Comparison of ENCODE assay signal across 36 cellular contexts in the genomic region with DNA sequence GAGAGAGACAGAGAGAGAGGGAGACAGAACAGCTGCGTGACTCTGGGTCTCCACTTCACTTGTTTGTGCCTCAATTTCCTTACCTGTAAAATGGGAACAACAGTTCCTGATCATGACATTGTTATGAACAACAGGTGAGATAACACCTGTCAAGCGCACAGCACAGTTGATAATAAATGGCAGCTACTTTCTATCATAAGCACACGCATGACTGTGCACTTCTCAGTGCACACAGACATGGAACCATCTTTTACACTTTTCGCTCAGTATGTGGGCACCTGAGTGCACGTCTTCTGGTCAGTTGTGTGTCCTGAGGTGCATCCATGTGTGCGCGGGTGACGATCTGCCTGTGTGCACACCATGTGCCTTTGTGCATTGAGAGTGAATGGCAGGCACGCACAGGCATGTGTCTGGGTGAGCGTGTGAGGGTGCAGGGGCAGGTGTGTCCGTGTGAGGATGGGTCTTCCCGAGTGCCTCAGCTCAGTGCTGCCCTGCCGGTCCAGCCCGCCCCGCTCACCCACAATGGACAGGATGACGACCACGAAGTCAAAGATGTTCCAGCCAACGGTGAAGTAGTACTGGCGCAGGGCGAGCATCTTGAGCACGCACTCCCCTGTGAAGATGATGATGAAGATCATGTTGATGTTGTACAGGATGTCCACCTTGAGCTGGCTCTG. TPM values are rescaled to one million over a fixed set of nuclear protein-coding genes. Genes with fewer than 3 reads are reported as not detected.
"Had no signal": no experiment of that assay in that cellular context is flagged by ENCODE, and none has a peak within 500 bp of the region (broad histone marks: within the 10 kb centered on the region; RNA-seq: fewer than 3 reads in every experiment).

No MANE protein-coding gene starts in this region.

- H3K27me3 Mint-ChIP-seq: progenitor cell of endocrine pancreas had no signal

- H3K9me3 ChIP-seq: esophagus muscularis mucosa, heart right ventricle, lower lobe of right lung, mucosa of descending colon, neutrophil, ovary, suprapubic skin, tibial nerve had no signal

- H3K4me3 Mint-ChIP-seq: activated CD8-positive, alpha-beta memory T cell treated with anti-CD3 and anti-CD28 coated beads, Interleukin-2, amount 10 ng/mL, durations not matched to agents 7 days and 5 days; activated CD8-positive, alpha-beta T cell treated with anti-CD3 and anti-CD28 coated beads, Interleukin-2, amount 10 ng/mL, durations not matched to agents 7 days and 5 days; activated naive CD8-positive, alpha-beta T cell treated with anti-CD3 and anti-CD28 coated beads, Interleukin-2, amount 10 ng/mL, durations not matched to agents 7 days and 5 days; dendritic cell treated with granulocyte-macrophage colony-stimulating factor and Interleukin-4, amounts not matched to agents 40 ng/mL and 50 ng/mL, for 4 days; natural killer cell treated with Interleukin-12 subunit alpha and Interleukin-12 subunit beta and Interleukin-15 and Interleukin-18, amount 100 ng/mL, for 72 hours; T-helper 1 cell treated with Interleukin-12 subunit alpha and Interleukin-12 subunit beta and Interleukin-4 antibody, amounts not matched to agents 30 μg/mL and 1 μg/mL, for 36 hours had no signal

- DNase-seq: activated CD4-positive, alpha-beta T cell treated with anti-CD3 and anti-CD28 coated beads for 1 hour; activated CD8-positive, alpha-beta memory T cell treated with anti-CD3 and anti-CD28 coated beads, Interleukin-2, amount 10 ng/mL, durations not matched to agents 7 days and 5 days; activated CD8-positive, alpha-beta T cell treated with anti-CD3 and anti-CD28 coated beads, Interleukin-2, amount 10 ng/mL, durations not matched to agents 7 days and 5 days; activated naive CD4-positive, alpha-beta T cell treated with Interleukin-2 at 50 U/mL for 16 hours; activated naive CD8-positive, alpha-beta T cell treated with anti-CD3 and anti-CD28 coated beads, Interleukin-2, amount 10 ng/mL, durations not matched to agents 7 days and 5 days; activated T-cell treated with anti-CD3 and anti-CD28 coated beads, Interleukin-2, amount 50 U/mL, for 48 hours; amniotic stem cell; brain microvascular endothelial cell; caudate nucleus; foreskin keratinocyte; heart right ventricle; lower lobe of right lung; mesendoderm; mucosa of descending colon; ovary; stimulated activated CD4-positive, alpha-beta T cell treated with anti-CD3 and anti-CD28 coated beads, Interleukin-4, amount 100 ng/mL, for 24 hours; stimulated activated naive CD4-positive, alpha-beta T cell; SW 1271; T1000; WERI-Rb-1 had no signal

- H3K9me3 Mint-ChIP-seq: activated naive CD8-positive, alpha-beta T cell treated with anti-CD3 and anti-CD28 coated beads, Interleukin-2, amount 10 ng/mL, durations not matched to agents 7 days and 5 days; dendritic cell treated with granulocyte-macrophage colony-stimulating factor and Interleukin-4, amounts not matched to agents 40 ng/mL and 50 ng/mL, for 4 days; natural killer cell treated with Interleukin-12 subunit alpha and Interleukin-12 subunit beta and Interleukin-15 and Interleukin-18, amount 100 ng/mL, for 72 hours; T-helper 1 cell treated with Interleukin-12 subunit alpha and Interleukin-12 subunit beta and Interleukin-4 antibody, amounts not matched to agents 30 μg/mL and 1 μg/mL, for 36 hours had no signal

- H3K27ac ChIP-seq: brain microvascular endothelial cell, esophagus muscularis mucosa, foreskin keratinocyte, heart right ventricle, lower lobe of right lung, neutrophil, ovary, skin epidermis, suprapubic skin, tibial nerve, WERI-Rb-1 had no signal

- H3K4me3 ChIP-seq: esophagus muscularis mucosa, heart right ventricle, lower lobe of right lung, mucosa of descending colon, ovary, skin epidermis, suprapubic skin, tibial nerve had no signal

- ATAC-seq: activated CD8-positive, alpha-beta memory T cell treated with anti-CD3 and anti-CD28 coated beads, Interleukin-2, amount 10 ng/mL, durations not matched to agents 7 days and 5 days; activated CD8-positive, alpha-beta T cell treated with anti-CD3 and anti-CD28 coated beads, Interleukin-2, amount 10 ng/mL, durations not matched to agents 7 days and 5 days; foreskin keratinocyte; heart right ventricle; left lobe of liver; lower lobe of right lung; mucosa of descending colon; natural killer cell treated with Interleukin-12 subunit alpha and Interleukin-12 subunit beta and Interleukin-15 and Interleukin-18, amount 100 ng/mL, for 72 hours; sciatic nerve had no signal

- H3K27me3 ChIP-seq: brain microvascular endothelial cell, foreskin keratinocyte, heart right ventricle, neutrophil, ovary, suprapubic skin had no signal

- H3K27ac Mint-ChIP-seq: activated CD8-positive, alpha-beta memory T cell treated with anti-CD3 and anti-CD28 coated beads, Interleukin-2, amount 10 ng/mL, durations not matched to agents 7 days and 5 days; activated CD8-positive, alpha-beta T cell treated with anti-CD3 and anti-CD28 coated beads, Interleukin-2, amount 10 ng/mL, durations not matched to agents 7 days and 5 days; activated naive CD8-positive, alpha-beta T cell treated with anti-CD3 and anti-CD28 coated beads, Interleukin-2, amount 10 ng/mL, durations not matched to agents 7 days and 5 days; dendritic cell treated with granulocyte-macrophage colony-stimulating factor and Interleukin-4, amounts not matched to agents 40 ng/mL and 50 ng/mL, for 4 days; progenitor cell of endocrine pancreas; T-helper 1 cell treated with Interleukin-12 subunit alpha and Interleukin-12 subunit beta and Interleukin-4 antibody, amounts not matched to agents 30 μg/mL and 1 μg/mL, for 36 hours had no signal

- H3K36me3 ChIP-seq: brain microvascular endothelial cell, esophagus muscularis mucosa, heart right ventricle, lower lobe of right lung, neutrophil, ovary, suprapubic skin, tibial nerve, WERI-Rb-1 had no signal

- H3K36me3 Mint-ChIP-seq: activated CD8-positive, alpha-beta memory T cell treated with anti-CD3 and anti-CD28 coated beads, Interleukin-2, amount 10 ng/mL, durations not matched to agents 7 days and 5 days; activated naive CD8-positive, alpha-beta T cell treated with anti-CD3 and anti-CD28 coated beads, Interleukin-2, amount 10 ng/mL, durations not matched to agents 7 days and 5 days; natural killer cell treated with Interleukin-12 subunit alpha and Interleukin-12 subunit beta and Interleukin-15 and Interleukin-18, amount 100 ng/mL, for 72 hours had no signal

- FAIRE-seq: astrocyte had no signal

- H3K4me1 ChIP-seq: esophagus muscularis mucosa, foreskin keratinocyte, tibial nerve had no signal

RNA-seq across cellular contexts. Expression of a gene that starts 10.3 kb away (rescaled TPM):
- total RNA-seq: foreskin keratinocyte, kidney epithelial cell, progenitor cell of endocrine pancreas, renal cortical epithelial cell had no signal
- polyA plus RNA-seq: foreskin keratinocyte had no signal

RNA-seq across cellular contexts. Expression of a gene that starts 23.8 kb away (rescaled TPM):
- total RNA-seq: activated CD8-positive, alpha-beta memory T cell treated with anti-CD3 and anti-CD28 coated beads, Interleukin-2, amount 10 ng/mL, durations not matched to agents 7 days and 5 days; activated CD8-positive, alpha-beta T cell treated with anti-CD3 and anti-CD28 coated beads, Interleukin-2, amount 10 ng/mL, durations not matched to agents 7 days and 5 days; activated naive CD8-positive, alpha-beta T cell treated with anti-CD3 and anti-CD28 coated beads, Interleukin-2, amount 10 ng/mL, durations not matched to agents 7 days and 5 days; astrocyte; esophagus muscularis mucosa; foreskin keratinocyte; heart right ventricle; kidney epithelial cell; left lobe of liver; lower lobe of right lung; mucosa of descending colon; myocyte; natural killer cell treated with Interleukin-12 subunit alpha and Interleukin-12 subunit beta and Interleukin-15 and Interleukin-18, amount 100 ng/mL, for 72 hours; ovary; progenitor cell of endocrine pancreas; renal cortical epithelial cell; sciatic nerve; suprapubic skin; tibial nerve; urinary bladder had no signal
- polyA plus RNA-seq: foreskin keratinocyte, heart right ventricle, ovary had no signal

RNA-seq across cellular contexts. Expression of a gene that starts 30.3 kb away (rescaled TPM):
- total RNA-seq: activated CD8-positive, alpha-beta T cell treated with anti-CD3 and anti-CD28 coated beads, Interleukin-2, amount 10 ng/mL, durations not matched to agents 7 days and 5 days; activated naive CD8-positive, alpha-beta T cell treated with anti-CD3 and anti-CD28 coated beads, Interleukin-2, amount 10 ng/mL, durations not matched to agents 7 days and 5 days; foreskin keratinocyte; renal cortical epithelial cell had no signal
- polyA plus RNA-seq: foreskin keratinocyte had no signal

RNA-seq across cellular contexts. Expression of a gene that starts 31.4 kb away (rescaled TPM):
- total RNA-seq: activated CD8-positive, alpha-beta memory T cell treated with anti-CD3 and anti-CD28 coated beads, Interleukin-2, amount 10 ng/mL, durations not matched to agents 7 days and 5 days; activated CD8-positive, alpha-beta T cell treated with anti-CD3 and anti-CD28 coated beads, Interleukin-2, amount 10 ng/mL, durations not matched to agents 7 days and 5 days; activated naive CD8-positive, alpha-beta T cell treated with anti-CD3 and anti-CD28 coated beads, Interleukin-2, amount 10 ng/mL, durations not matched to agents 7 days and 5 days; astrocyte; esophagus muscularis mucosa; foreskin keratinocyte; heart right ventricle; kidney epithelial cell; left lobe of liver; lower lobe of right lung; mucosa of descending colon; myocyte; natural killer cell treated with Interleukin-12 subunit alpha and Interleukin-12 subunit beta and Interleukin-15 and Interleukin-18, amount 100 ng/mL, for 72 hours; ovary; progenitor cell of endocrine pancreas; renal cortical epithelial cell; sciatic nerve; suprapubic skin; tibial nerve; urinary bladder had no signal
- polyA plus RNA-seq: foreskin keratinocyte, heart right ventricle, ovary, urinary bladder had no signal

RNA-seq across cellular contexts. Expression of a gene that starts 46.1 kb away (rescaled TPM):
- total RNA-seq: activated CD8-positive, alpha-beta memory T cell treated with anti-CD3 and anti-CD28 coated beads, Interleukin-2, amount 10 ng/mL, durations not matched to agents 7 days and 5 days; activated CD8-positive, alpha-beta T cell treated with anti-CD3 and anti-CD28 coated beads, Interleukin-2, amount 10 ng/mL, durations not matched to agents 7 days and 5 days; activated naive CD8-positive, alpha-beta T cell treated with anti-CD3 and anti-CD28 coated beads, Interleukin-2, amount 10 ng/mL, durations not matched to agents 7 days and 5 days; esophagus muscularis mucosa; foreskin keratinocyte; heart right ventricle; kidney epithelial cell; left lobe of liver; lower lobe of right lung; mucosa of descending colon; myocyte; natural killer cell treated with Interleukin-12 subunit alpha and Interleukin-12 subunit beta and Interleukin-15 and Interleukin-18, amount 100 ng/mL, for 72 hours; ovary; progenitor cell of endocrine pancreas; renal cortical epithelial cell; sciatic nerve; suprapubic skin; tibial nerve had no signal
- polyA plus RNA-seq: foreskin keratinocyte, heart right ventricle, ovary, urinary bladder had no signal
